ENCODE assay signal across 26 cellular contexts in genomic region chr3:20130122-20130521, GRCh38. TPM values are rescaled to one million over a fixed set of nuclear protein-coding genes. Genes with fewer than 3 reads are reported as not detected.
DNase-seq lines count a peak whose midpoint lies in the region; ATAC-seq and TF ChIP-seq lines count a peak whose summit lies in the region.
"Had no signal": no experiment of that assay in that cellular context is flagged by ENCODE, and none has a peak within 500 bp of the region (broad histone marks: within the 10 kb centered on the region; RNA-seq: fewer than 3 reads in every experiment).

No MANE protein-coding gene starts in this region.

- H3K4me1 ChIP-seq in left ventricle myocardium inferior (peaks cover 18% of the 10 kb centered on the region), right atrium auricular region (peaks cover 0 to 6% of the 10 kb centered on the region in 2 donors), OCI-LY3 (ENCODE audit: low read length) (peaks cover 33% of the 10 kb centered on the region), osteoblast (ENCODE audit: insufficient read depth, low read length) (peaks cover 5% of the 10 kb centered on the region)
- H3K4me1 ChIP-seq: adrenal gland had no signal

- H3K27ac ChIP-seq in left ventricle myocardium inferior (replicated peaks) (no peak overlapping the region), right atrium auricular region (no peak overlapping the region), OCI-LY3 (ENCODE audit: low read length) (no peak overlapping the region), osteoblast (ENCODE audit: low read depth, low read length) (no peak overlapping the region)
- H3K27ac ChIP-seq: adrenal gland, C4-2B, coronary artery, HL-60, tibial nerve had no signal

- no peak overlapping the region for H3K4me2 ChIP-seq in OCI-LY3 (ENCODE audit: low read length)
- no peak overlapping the region for H3K4me2 ChIP-seq in osteoblast (ENCODE audit: insufficient read depth, low read length)

- TF ChIP-seq CTCF in left ventricle myocardium inferior (IDR thresholded peaks at IDR 0.05; ENCODE audit: borderline replicate concordance) = peak; percentile 36
- peak in 1 of 2 donors; percentile 29 for TF ChIP-seq CTCF in right atrium auricular region (IDR thresholded peaks at IDR 0.05)
- peak; percentile 30 for TF ChIP-seq CTCF in OCI-LY3 (IDR thresholded peaks at IDR 0.05; ENCODE audit: low read depth, low read length)
- no peak for TF ChIP-seq CTCF in osteoblast (IDR thresholded peaks at IDR 0.05; ENCODE audit: extremely low read depth, low read depth, low read length)

- no peaks in the 10 kb centered on the region for H3K9me3 ChIP-seq in left ventricle myocardium inferior (replicated peaks)
- no peaks in the 10 kb centered on the region for H3K9me3 ChIP-seq in right atrium auricular region
- H3K9me3 ChIP-seq in OCI-LY3 (ENCODE audit: insufficient read depth, low read length) = no peaks in the 10 kb centered on the region
- no peaks in the 10 kb centered on the region for H3K9me3 ChIP-seq in osteoblast (ENCODE audit: low read depth, low read length)
- H3K9me3 ChIP-seq: adrenal gland, tibial nerve had no signal

- H3K9ac ChIP-seq in OCI-LY3 (ENCODE audit: low read length) = no peak overlapping the region

- H2AFZ ChIP-seq in OCI-LY3 (ENCODE audit: low read depth, low read length) (no peak overlapping the region), osteoblast (ENCODE audit: low read length) (no peak overlapping the region)

- DNase-seq in left ventricle myocardium inferior (no peak), right atrium auricular region (ENCODE audit: low spot score) (no peak), globus pallidus (ENCODE audit: low spot score) (peak; percentile 22), osteoblast (ENCODE audit: insufficient read length, low spot score, missing footprints) (peak; percentile 46), dedifferentiated amniotic fluid mesenchymal stem cell (ENCODE audit: extremely low spot score) (no peak), NCI-H774 (lab: John Stamatoyannopoulos, UW) (no peak)
- DNase-seq in stimulated activated naive CD8-positive, alpha-beta T cell treated with anti-CD3 and anti-CD28 coated beads, Interleukin-15, Interleukin-2, amounts not matched to agents 100 U/mL and 50 U/mL, for 24 hours = no peak
- DNase-seq: activated CD4-positive, alpha-beta T cell treated with anti-CD3 and anti-CD28 coated beads for 4 hours; activated naive CD4-positive, alpha-beta T cell treated with Interleukin-2 at 50 U/mL for 16 hours; activated T-cell treated with anti-CD3 and anti-CD28 coated beads, Interleukin-2, amount 50 U/mL, for 4 hours; adrenal gland; glutamatergic neuron; naive thymus-derived CD4-positive, alpha-beta T cell; NCI-H1092; NCI-H1930; NK-92 treated with Interleukin-12 subunit alpha and Interleukin-12 subunit beta, amount 100 ng/mL, for 24 hours; posterior cingulate gyrus; stimulated activated CD4-positive, alpha-beta T cell treated with anti-CD3 and anti-CD28 coated beads, Interleukin-15, amount 100 ng/mL, for 24 hours; stimulated activated naive CD8-positive, alpha-beta T cell treated with anti-CD3 and anti-CD28 coated beads, Interleukin-15, amount 100 ng/mL, for 72 hours; T-helper 1 cell had no signal

- H3K27me3 ChIP-seq in left ventricle myocardium inferior (ENCODE audit: low read depth) = no peaks in the 10 kb centered on the region
- no peaks in the 10 kb centered on the region for H3K27me3 ChIP-seq in right atrium auricular region
- H3K27me3 ChIP-seq in OCI-LY3 (ENCODE audit: low read depth, low read length) = no peaks in the 10 kb centered on the region
- no peaks in the 10 kb centered on the region for H3K27me3 ChIP-seq in osteoblast (ENCODE audit: insufficient read depth, low read length)
- H3K27me3 ChIP-seq: adrenal gland, tibial nerve had no signal

- intact Hi-C loops in left ventricle myocardium inferior (cut with micrococcal nuclease) = no loop called here

- H3K4me3 ChIP-seq in left ventricle myocardium inferior (no peak overlapping the region), right atrium auricular region (no peak overlapping the region), OCI-LY3 (ENCODE audit: low read length) (no peak overlapping the region), osteoblast (ENCODE audit: insufficient read depth, low read length) (no peak overlapping the region)
- H3K4me3 ChIP-seq: adrenal gland, coronary artery, tibial nerve had no signal

- ATAC-seq in stimulated activated naive CD8-positive, alpha-beta T cell treated with anti-CD3 and anti-CD28 coated beads, Interleukin-15, Interleukin-2, amounts not matched to agents 100 U/mL and 50 U/mL, for 24 hours = no peak
- ATAC-seq: activated T-cell treated with anti-CD3 and anti-CD28 coated beads, Interleukin-2, amount 50 U/mL, for 4 hours; naive thymus-derived CD4-positive, alpha-beta T cell; Panc1; stimulated activated naive CD8-positive, alpha-beta T cell treated with anti-CD3 and anti-CD28 coated beads, Interleukin-15, amount 100 ng/mL, for 72 hours had no signal

- H3K36me3 ChIP-seq in left ventricle myocardium inferior (peaks cover 26% of the 10 kb centered on the region), right atrium auricular region (peaks cover 15% of the 10 kb centered on the region), OCI-LY3 (replicated peaks; ENCODE audit: low read depth, low read length) (peaks cover 10% of the 10 kb centered on the region), osteoblast (ENCODE audit: insufficient read depth, low read length) (no peaks in the 10 kb centered on the region)
- H3K36me3 ChIP-seq: adrenal gland had no signal

- H4K20me1 ChIP-seq in OCI-LY3 (ENCODE audit: insufficient read depth, low read length) = no peaks in the 10 kb centered on the region
- no peaks in the 10 kb centered on the region for H4K20me1 ChIP-seq in osteoblast (ENCODE audit: insufficient read depth, low read length)

- H3K79me2 ChIP-seq in OCI-LY3 (ENCODE audit: low read length) = no peaks in the 10 kb centered on the region
- no peaks in the 10 kb centered on the region for H3K79me2 ChIP-seq in osteoblast (ENCODE audit: insufficient read depth, low read length)

RNA-seq across cellular contexts. Expression of gene SGO1, which starts 55.9 kb away (rescaled TPM):
- 0.38 TPM for total RNA-seq in left ventricle myocardium inferior
- total RNA-seq in right atrium auricular region = under 1 TPM in 1 of 2 donors, not detected in 1; 0.63 TPM
- total RNA-seq in osteoblast = 0.36 and 0.88 TPM in 2 replicates

Comparison
In these comparisons a context has a peak if more than half of its experiments do, and no peak if none do; other contexts are left out.
1. DNase-seq: peak in globus pallidus (single experiment) and osteoblast (single experiment); none in left ventricle myocardium inferior (single experiment), right atrium auricular region (single experiment), dedifferentiated amniotic fluid mesenchymal stem cell (single experiment), stimulated activated naive CD8-positive, alpha-beta T cell treated with anti-CD3 and anti-CD28 coated beads, Interleukin-15, Interleukin-2, amounts not matched to agents 100 U/mL and 50 U/mL, for 24 hours (single experiment) and NCI-H774 (single experiment).